ENCODE assay signal across 37 cellular contexts in the genomic region with DNA sequence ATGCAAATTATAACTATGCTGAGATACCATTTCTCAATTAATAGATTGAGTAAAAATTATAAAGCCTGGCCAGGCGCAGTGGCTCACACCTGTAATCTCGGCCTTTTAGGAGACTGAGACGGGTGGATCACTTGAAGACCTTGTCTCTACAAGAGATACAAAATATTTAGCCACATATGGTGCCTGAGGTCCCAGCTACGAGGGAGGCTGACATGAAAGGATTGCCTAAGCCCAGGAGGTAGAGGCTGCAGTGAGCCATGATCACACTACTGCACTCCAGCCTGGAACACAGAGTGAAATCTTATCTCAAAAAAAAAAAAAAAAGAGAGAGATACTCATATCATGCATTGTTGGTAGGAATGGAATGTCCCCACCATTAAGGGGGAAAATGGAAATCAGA.
"Had no signal": no experiment of that assay in that cellular context is flagged by ENCODE, and none has a peak within 500 bp of the region (broad histone marks: within the 10 kb centered on the region; RNA-seq: fewer than 3 reads in every experiment).

No MANE protein-coding gene starts in this region.

- ATAC-seq: activated naive CD4-positive, alpha-beta T cell treated with anti-CD3 and anti-CD28 coated beads, Interleukin-2, amount 50 U/mL, for 72 hours; activated naive CD8-positive, alpha-beta T cell treated with anti-CD3 and anti-CD28 coated beads, Interleukin-2, amount 50 U/mL, for 24 hours; activated T-cell treated with anti-CD3 and anti-CD28 coated beads, Interleukin-2, amount 50 U/mL, for 4 hours; activated T-cell treated with anti-CD3 and anti-CD28 coated beads, Interleukin-2, amount 50 U/mL, for 72 hours; activated T-helper 17 cell treated with anti-CD3 and anti-CD28 coated beads, Interleukin-2, amount 50 U/mL, for 72 hours; body of pancreas had no signal

- H3K36me3 Mint-ChIP-seq: activated naive CD4-positive, alpha-beta T cell treated with anti-CD3 and anti-CD28 coated beads, Interleukin-2, amount 10 ng/mL, durations not matched to agents 7 days and 5 days; activated naive CD4-positive, alpha-beta T cell treated with anti-CD3 and anti-CD28 coated beads, Interleukin-2, amount 50 U/mL, for 24 hours; activated naive CD4-positive, alpha-beta T cell treated with anti-CD3 and anti-CD28 coated beads, Interleukin-2, amount 50 U/mL, for 72 hours; activated naive CD8-positive, alpha-beta T cell; activated naive CD8-positive, alpha-beta T cell treated with anti-CD3 and anti-CD28 coated beads for 36 hours; activated naive CD8-positive, alpha-beta T cell treated with anti-CD3 and anti-CD28 coated beads, Interleukin-2, amount 10 ng/mL, durations not matched to agents 7 days and 5 days; brain had no signal

- H3K27me3 ChIP-seq: adrenal gland, ascending aorta, body of pancreas, brain microvascular endothelial cell, breast epithelium had no signal

- H3K27ac Mint-ChIP-seq: activated naive CD4-positive, alpha-beta T cell treated with anti-CD3 and anti-CD28 coated beads for 36 hours; activated naive CD4-positive, alpha-beta T cell treated with anti-CD3 and anti-CD28 coated beads, Interleukin-2, amount 10 ng/mL, durations not matched to agents 7 days and 5 days; activated naive CD4-positive, alpha-beta T cell treated with anti-CD3 and anti-CD28 coated beads, Interleukin-2, amount 50 U/mL, for 24 hours; activated naive CD4-positive, alpha-beta T cell treated with anti-CD3 and anti-CD28 coated beads, Interleukin-2, amount 50 U/mL, for 72 hours; activated naive CD8-positive, alpha-beta T cell; activated naive CD8-positive, alpha-beta T cell treated with anti-CD3 and anti-CD28 coated beads for 36 hours; activated naive CD8-positive, alpha-beta T cell treated with anti-CD3 and anti-CD28 coated beads, Interleukin-2, amount 10 ng/mL, durations not matched to agents 7 days and 5 days; activated naive CD8-positive, alpha-beta T cell treated with anti-CD3 and anti-CD28 coated beads, Interleukin-2, amount 50 U/mL, for 24 hours; activated T-cell treated with anti-CD3 and anti-CD28 coated beads, Interleukin-2, amount 50 U/mL, for 24 hours; activated T-cell treated with anti-CD3 and anti-CD28 coated beads, Interleukin-2, amount 50 U/mL, for 72 hours; activated T-helper 1 cell treated with anti-CD3 and anti-CD28 coated beads, Interleukin-12 subunit alpha, Interleukin-12 subunit beta, Interleukin-2, Interleukin-4 antibody, amounts not matched to agents 30 ng/mL and 10 ng/mL and 1 ng/mL, durations not matched to agents 14 hours and 24 hours and 36 hours; activated T-helper 17 cell treated with anti-CD3 and anti-CD28 coated beads, Interleukin-2, amount 50 U/mL, for 72 hours; activated T-helper 2 cell treated with anti-CD3 and anti-CD28 coated beads, Interferon-gamma antibody, Interleukin-2, Interleukin-4, amounts not matched to agents 10 μg/mL and 5 μg/mL and 100 μg/mL, durations not matched to agents 14 hours and 24 hours and 36 hours; brain had no signal

- H3K4me1 ChIP-seq: adrenal gland, ascending aorta, body of pancreas, breast epithelium had no signal

- DNase-seq: activated effector memory CD4-positive, alpha-beta T cell treated with anti-CD3 and anti-CD28 coated beads, Interleukin-2, amount 50 U/mL, for 16 hours; activated effector memory CD4-positive, alpha-beta T cell treated with Interleukin-2 at 50 U/mL for 16 hours; activated gamma-delta T cell; activated gamma-delta T cell treated with Interleukin-2 at 50 U/mL for 16 hours; activated naive CD4-positive, alpha-beta T cell; activated naive CD4-positive, alpha-beta T cell treated with anti-CD3 and anti-CD28 coated beads for 36 hours; activated naive CD4-positive, alpha-beta T cell treated with anti-CD3 and anti-CD28 coated beads, Interleukin-2, amount 10 ng/mL, durations not matched to agents 7 days and 5 days; activated naive CD4-positive, alpha-beta T cell treated with anti-CD3 and anti-CD28 coated beads, Interleukin-2, amount 50 U/mL, for 16 hours; activated naive CD4-positive, alpha-beta T cell treated with Interleukin-2 at 50 U/mL for 16 hours; activated naive CD8-positive, alpha-beta T cell treated with anti-CD3 and anti-CD28 coated beads for 36 hours; activated naive CD8-positive, alpha-beta T cell treated with anti-CD3 and anti-CD28 coated beads, Interleukin-2, amount 10 ng/mL, durations not matched to agents 7 days and 5 days; activated naive CD8-positive, alpha-beta T cell treated with anti-CD3 and anti-CD28 coated beads, Interleukin-2, amount 50 U/mL, for 24 hours; activated T-cell treated with anti-CD3 and anti-CD28 coated beads for 4 hours; activated T-cell treated with anti-CD3 and anti-CD28 coated beads, Interleukin-2, amount 50 U/mL, for 1 hour; activated T-cell treated with anti-CD3 and anti-CD28 coated beads, Interleukin-2, amount 50 U/mL, for 24 hours; activated T-cell treated with anti-CD3 and anti-CD28 coated beads, Interleukin-2, amount 50 U/mL, for 4 hours; activated T-cell treated with anti-CD3 and anti-CD28 coated beads, Interleukin-2, amount 50 U/mL, for 48 hours; activated T-cell treated with anti-CD3 and anti-CD28 coated beads, Interleukin-2, amount 50 U/mL, for 72 hours; adrenal gland; amniotic stem cell; amygdala; anterior cingulate cortex; aorta; body of pancreas; brain microvascular endothelial cell; cerebellar nuclear complex had no signal

- H3K4me3 Mint-ChIP-seq: activated naive CD4-positive, alpha-beta T cell treated with anti-CD3 and anti-CD28 coated beads for 36 hours; activated naive CD4-positive, alpha-beta T cell treated with anti-CD3 and anti-CD28 coated beads, Interleukin-2, amount 10 ng/mL, durations not matched to agents 7 days and 5 days; activated naive CD4-positive, alpha-beta T cell treated with anti-CD3 and anti-CD28 coated beads, Interleukin-2, amount 50 U/mL, for 24 hours; activated naive CD8-positive, alpha-beta T cell; activated naive CD8-positive, alpha-beta T cell treated with anti-CD3 and anti-CD28 coated beads for 36 hours; activated naive CD8-positive, alpha-beta T cell treated with anti-CD3 and anti-CD28 coated beads, Interleukin-2, amount 10 ng/mL, durations not matched to agents 7 days and 5 days; activated naive CD8-positive, alpha-beta T cell treated with anti-CD3 and anti-CD28 coated beads, Interleukin-2, amount 50 U/mL, for 24 hours; activated T-cell treated with anti-CD3 and anti-CD28 coated beads, Interleukin-2, amount 50 U/mL, for 24 hours; activated T-cell treated with anti-CD3 and anti-CD28 coated beads, Interleukin-2, amount 50 U/mL, for 4 hours; activated T-cell treated with anti-CD3 and anti-CD28 coated beads, Interleukin-2, amount 50 U/mL, for 72 hours; activated T-helper 1 cell treated with anti-CD3 and anti-CD28 coated beads, Interleukin-12 subunit alpha, Interleukin-12 subunit beta, Interleukin-2, Interleukin-4 antibody, amounts not matched to agents 30 ng/mL and 10 ng/mL and 1 ng/mL, durations not matched to agents 14 hours and 24 hours and 36 hours; activated T-helper 17 cell treated with anti-CD3 and anti-CD28 coated beads, Interleukin-2, amount 50 U/mL, for 72 hours; brain; central memory CD8-positive, alpha-beta T cell had no signal

- H3K9me3 Mint-ChIP-seq: activated naive CD4-positive, alpha-beta T cell treated with anti-CD3 and anti-CD28 coated beads for 36 hours; activated naive CD4-positive, alpha-beta T cell treated with anti-CD3 and anti-CD28 coated beads, Interleukin-2, amount 10 ng/mL, durations not matched to agents 7 days and 5 days; activated naive CD4-positive, alpha-beta T cell treated with anti-CD3 and anti-CD28 coated beads, Interleukin-2, amount 50 U/mL, for 24 hours; activated naive CD4-positive, alpha-beta T cell treated with anti-CD3 and anti-CD28 coated beads, Interleukin-2, amount 50 U/mL, for 72 hours; activated naive CD8-positive, alpha-beta T cell treated with anti-CD3 and anti-CD28 coated beads, Interleukin-2, amount 10 ng/mL, durations not matched to agents 7 days and 5 days; activated naive CD8-positive, alpha-beta T cell treated with anti-CD3 and anti-CD28 coated beads, Interleukin-2, amount 50 U/mL, for 24 hours; activated T-cell treated with anti-CD3 and anti-CD28 coated beads, Interleukin-2, amount 50 U/mL, for 24 hours; activated T-cell treated with anti-CD3 and anti-CD28 coated beads, Interleukin-2, amount 50 U/mL, for 4 hours; activated T-helper 1 cell treated with anti-CD3 and anti-CD28 coated beads, Interleukin-12 subunit alpha, Interleukin-12 subunit beta, Interleukin-2, Interleukin-4 antibody, amounts not matched to agents 30 ng/mL and 10 ng/mL and 1 ng/mL, durations not matched to agents 14 hours and 24 hours and 36 hours; activated T-helper 17 cell treated with anti-CD3 and anti-CD28 coated beads, Interleukin-2, amount 50 U/mL, for 72 hours; activated T-helper 2 cell treated with anti-CD3 and anti-CD28 coated beads, Interferon-gamma antibody, Interleukin-2, Interleukin-4, amounts not matched to agents 10 μg/mL and 5 μg/mL and 100 μg/mL, durations not matched to agents 14 hours and 24 hours and 36 hours; central memory CD8-positive, alpha-beta T cell had no signal

- H3K27ac ChIP-seq: adrenal gland, ascending aorta, body of pancreas, brain microvascular endothelial cell, breast epithelium, cardiac muscle cell had no signal

- H3K36me3 ChIP-seq: adrenal gland, ascending aorta, brain microvascular endothelial cell, breast epithelium, cardiac muscle cell had no signal

- H3K4me1 Mint-ChIP-seq: activated naive CD4-positive, alpha-beta T cell treated with anti-CD3 and anti-CD28 coated beads, Interleukin-2, amount 10 ng/mL, durations not matched to agents 7 days and 5 days; activated naive CD4-positive, alpha-beta T cell treated with anti-CD3 and anti-CD28 coated beads, Interleukin-2, amount 50 U/mL, for 24 hours; activated naive CD8-positive, alpha-beta T cell treated with anti-CD3 and anti-CD28 coated beads for 36 hours; activated naive CD8-positive, alpha-beta T cell treated with anti-CD3 and anti-CD28 coated beads, Interleukin-2, amount 10 ng/mL, durations not matched to agents 7 days and 5 days; activated naive CD8-positive, alpha-beta T cell treated with anti-CD3 and anti-CD28 coated beads, Interleukin-2, amount 50 U/mL, for 24 hours; activated T-helper 17 cell treated with anti-CD3 and anti-CD28 coated beads, Interleukin-2, amount 50 U/mL, for 72 hours; central memory CD8-positive, alpha-beta T cell had no signal

- H3K4me3 ChIP-seq: adrenal gland, ascending aorta, body of pancreas, breast epithelium, cardiac muscle cell had no signal

- H3K9me3 ChIP-seq: adrenal gland, ascending aorta, body of pancreas, breast epithelium had no signal
